In genomic region chr2:160889439-160889838, GRCh38 we compare ENCODE assay signal across 1 cellular context.
TF ChIP-seq lines count a peak whose summit lies in the region.

No MANE protein-coding gene starts in this region.

TF ChIP-seq in GM23338, 12 proteins besides CTCF, POLR2A, EP300 and RAD21 (continued from another document):
- no peak for TF ChIP-seq REST (IDR thresholded peaks at IDR 0.05; ENCODE audit: unreplicated experiment)
- TF ChIP-seq JUNB (IDR thresholded peaks at IDR 0.05; ENCODE audit: unreplicated experiment), result no peak
- no peak for TF ChIP-seq ETS1 (IDR thresholded peaks at IDR 0.05)
- TF ChIP-seq ZNF331 (CRISPR knock-in tag; IDR thresholded peaks at IDR 0.05; ENCODE audit: low read depth), result no peak
- no peak for TF ChIP-seq POLR2AphosphoS5 (IDR thresholded peaks at IDR 0.05; ENCODE audit: low read depth)
- TF ChIP-seq EZH2 (IDR thresholded peaks at IDR 0.05; ENCODE audit: low read depth, unreplicated experiment), result no peak
TF ChIP-seq in GM23338: peak in this region for 0.
